8 cellular contexts compared by ENCODE assay signal in the genomic region with DNA sequence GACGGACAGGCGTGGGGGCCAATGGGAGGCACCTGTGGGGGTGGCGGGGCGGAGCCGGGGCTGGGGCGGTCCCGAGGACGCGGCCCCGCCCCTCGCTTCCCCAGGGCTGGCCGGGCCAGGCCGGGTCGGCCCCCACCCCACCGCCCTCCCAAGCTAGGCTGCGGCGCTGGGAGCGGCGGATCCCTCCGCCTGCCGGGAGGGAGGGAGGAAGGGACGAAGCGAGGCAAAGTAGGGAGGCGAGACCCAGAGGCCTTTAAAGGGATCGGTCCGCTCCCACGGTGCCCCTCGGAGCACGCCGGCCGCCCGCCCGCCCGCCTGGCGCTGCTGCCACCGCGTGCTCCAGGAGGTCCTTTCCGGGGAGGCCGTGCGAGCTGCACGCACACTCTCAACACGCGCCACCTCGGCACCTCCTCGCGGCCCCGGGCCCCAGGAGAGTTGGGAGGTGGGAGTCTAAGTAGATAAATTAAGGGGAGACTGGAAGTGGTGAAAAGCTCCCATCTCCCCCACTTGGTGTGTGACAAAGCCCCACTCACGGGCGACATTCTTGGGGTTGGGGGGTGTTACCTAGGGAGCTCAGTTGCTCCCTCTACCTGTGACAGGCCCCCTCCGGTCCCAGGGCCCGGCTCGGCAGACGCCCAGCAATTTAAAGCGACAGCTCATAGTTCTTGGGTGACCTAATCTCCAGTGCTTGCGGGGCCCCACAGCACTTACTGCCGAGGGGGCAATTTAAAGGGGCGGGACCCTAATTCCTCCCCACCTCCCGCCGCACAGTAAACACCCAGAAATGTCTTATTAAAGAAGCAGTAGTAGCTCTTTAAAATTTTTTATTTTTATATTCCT. TPM values are rescaled to one million over a fixed set of nuclear protein-coding genes. Genes with fewer than 3 reads are reported as not detected.
DNase-seq lines count a peak whose midpoint lies in the region; ATAC-seq and TF ChIP-seq lines count a peak whose summit lies in the region.

No MANE protein-coding gene starts in this region.

- H3K79me2 ChIP-seq in SU-DHL-6 (ENCODE audit: insufficient read depth, low read length) = peaks cover 45% of the 10 kb centered on the region

- H3K9me2 ChIP-seq in SU-DHL-6 (replicated peaks; ENCODE audit: insufficient read depth, low read length) = no peaks in the 10 kb centered on the region

- H3K9me3 Mint-ChIP-seq in activated naive CD8-positive, alpha-beta T cell treated with anti-CD3 and anti-CD28 coated beads, Interleukin-2, amount 50 U/mL, for 24 hours = no peaks in the 10 kb centered on the region
- H3K9me3 Mint-ChIP-seq in type B pancreatic cell = peaks cover 5% of the 10 kb centered on the region

- no peaks in the 10 kb centered on the region for H3K27me3 ChIP-seq in SU-DHL-6 (ENCODE audit: low read length)
- no peaks in the 10 kb centered on the region for H3K27me3 ChIP-seq in cardiac muscle cell

- H3K4me1 ChIP-seq in cardiac muscle cell (ENCODE audit: low read depth) = peaks cover 63% of the 10 kb centered on the region

- ATAC-seq in HG02763 (IDR thresholded peaks at IDR 0.05; ENCODE audit: unreplicated experiment) = peak; percentile 49
- ATAC-seq in activated naive CD8-positive, alpha-beta T cell treated with anti-CD3 and anti-CD28 coated beads, Interleukin-2, amount 50 U/mL, for 24 hours = peak; percentile 70

- H3K27me3 Mint-ChIP-seq in activated naive CD8-positive, alpha-beta T cell treated with anti-CD3 and anti-CD28 coated beads, Interleukin-2, amount 50 U/mL, for 24 hours = no peaks in the 10 kb centered on the region
- peaks cover 4% of the 10 kb centered on the region for H3K27me3 Mint-ChIP-seq in type B pancreatic cell

- H2AFZ ChIP-seq in SU-DHL-6 (ENCODE audit: low read depth, low read length, severe bottlenecking) = no peak overlapping the region

- H3K4me2 ChIP-seq in SU-DHL-6 (ENCODE audit: low read depth, low read length, poor library complexity, severe bottlenecking) = peak overlapping the region; percentile 87

- peak; percentile 95 to 98 (median 96) for DNase-seq in NCI-H1417 (lab: John Stamatoyannopoulos, UW)
- peak; percentile 96 for DNase-seq in activated naive CD8-positive, alpha-beta T cell treated with anti-CD3 and anti-CD28 coated beads, Interleukin-2, amount 50 U/mL, for 24 hours
- peak; percentile 96 to 99 for DNase-seq in cardiac muscle cell (ENCODE audit: low read depth in 1 of 2, low spot score in 1 of 2)
- peak; percentile 95 for DNase-seq in pons (ENCODE audit: low spot score)
- DNase-seq in type B pancreatic cell (ENCODE audit: extremely low spot score, unreplicated experiment) = peak; percentile 97

- H3K9me3 ChIP-seq in SU-DHL-6 (ENCODE audit: insufficient read depth, low read length) (no peaks in the 10 kb centered on the region), cardiac muscle cell (ENCODE audit: low read depth) (no peaks in the 10 kb centered on the region)

- H3K36me3 Mint-ChIP-seq in activated naive CD8-positive, alpha-beta T cell treated with anti-CD3 and anti-CD28 coated beads, Interleukin-2, amount 50 U/mL, for 24 hours (ENCODE audit: low read depth) = peaks cover 2% of the 10 kb centered on the region
- H3K36me3 Mint-ChIP-seq in type B pancreatic cell = no peaks in the 10 kb centered on the region

- H3K27ac ChIP-seq in SU-DHL-6 (ENCODE audit: low read depth, low read length) (peak overlapping the region; percentile 98), cardiac muscle cell (peak overlapping the region; percentile 99)

- peak overlapping the region; percentile 86 for H3K4me3 Mint-ChIP-seq in activated naive CD8-positive, alpha-beta T cell treated with anti-CD3 and anti-CD28 coated beads, Interleukin-2, amount 50 U/mL, for 24 hours
- peak overlapping the region; percentile 91 for H3K4me3 Mint-ChIP-seq in type B pancreatic cell

- H3K36me3 ChIP-seq in SU-DHL-6 (ENCODE audit: low read length) (no peaks in the 10 kb centered on the region), cardiac muscle cell (no peaks in the 10 kb centered on the region)

- H3K4me3 ChIP-seq in SU-DHL-6 (ENCODE audit: insufficient read depth, low read length, poor library complexity, severe bottlenecking) = peak overlapping the region; percentile 97
- H3K4me3 ChIP-seq in cardiac muscle cell = peak overlapping the region; percentile 95

- H3K9ac ChIP-seq in SU-DHL-6 (ENCODE audit: low read length) = peak overlapping the region; percentile 98

- peak overlapping the region; percentile 95 for H3K27ac Mint-ChIP-seq in activated naive CD8-positive, alpha-beta T cell treated with anti-CD3 and anti-CD28 coated beads, Interleukin-2, amount 50 U/mL, for 24 hours
- peak overlapping the region; percentile 93 for H3K27ac Mint-ChIP-seq in type B pancreatic cell

- TF ChIP-seq CTCF in GM12872 (IDR thresholded peaks at IDR 0.05; ENCODE audit: insufficient read depth, low read depth, low read length) (peak; percentile 69), SU-DHL-6 (IDR thresholded peaks at IDR 0.05; ENCODE audit: insufficient read depth, low read length, poor library complexity, severe bottlenecking) (peak; percentile 75), cardiac muscle cell (IDR thresholded peaks at IDR 0.05; ENCODE audit: low read depth, low read length) (peak; percentile 35), type B pancreatic cell (conservative IDR thresholded peaks at IDR 0.05) (peak; percentile 53)

- H3F3A ChIP-seq in SU-DHL-6 (ENCODE audit: insufficient read depth) = peaks cover 34% of the 10 kb centered on the region

- peaks cover 80% of the 10 kb centered on the region for H3K4me1 Mint-ChIP-seq in activated naive CD8-positive, alpha-beta T cell treated with anti-CD3 and anti-CD28 coated beads, Interleukin-2, amount 50 U/mL, for 24 hours
- H3K4me1 Mint-ChIP-seq in type B pancreatic cell (ENCODE audit: unreplicated experiment) = peaks cover 62% of the 10 kb centered on the region

- peaks cover 4% of the 10 kb centered on the region; the same call in 1 of the 2 replicates for H4K20me1 ChIP-seq in SU-DHL-6 (ENCODE audit: low read depth, low read length)

RNA-seq across cellular contexts. Expression of a gene that starts 0.5 kb away (rescaled TPM):
- total RNA-seq in cardiac muscle cell (35.9 and 64.6 TPM in 2 replicates), type B pancreatic cell (ENCODE audit: low replicate concordance) (20.7 and 26.1 TPM in 2 replicates)
- 35.1 and 52.1 TPM in 2 replicates for polyA plus RNA-seq in cardiac muscle cell

Comparison
In these comparisons a context has a peak if more than half of its experiments do, and no peak if none do; other contexts are left out.
1. Peak in every context shown above with its lines: DNase-seq, ATAC-seq, H3K4me3 ChIP-seq and H3K27ac ChIP-seq.